ENCODE assay signal across 23 cellular contexts in genomic region chr11:4098026-4098621, GRCh38.
"Had no signal": no experiment of that assay in that cellular context is flagged by ENCODE, and none has a peak within 500 bp of the region (broad histone marks: within the 10 kb centered on the region; RNA-seq: fewer than 3 reads in every experiment).

No MANE protein-coding gene starts in this region.

- H3K27me3 Mint-ChIP-seq: activated B cell treated with CpG ODN at 0.5 μM for 24 hours; activated CD8-positive, alpha-beta T cell treated with anti-CD3 and anti-CD28 coated beads for 36 hours; stimulated activated naive B cell treated with anti-CD40 and anti-IgM and Interleukin-4, amounts not matched to agents 10 μg/mL and 1 μg/mL and 100 μg/mL, for 72 hours had no signal

- H3K9me3 ChIP-seq: adrenal gland, heart right ventricle, left lung, thoracic aorta, upper lobe of left lung had no signal

- DNase-seq: activated B cell treated with CpG ODN at 0.5 μM for 24 hours; activated CD4-positive, alpha-beta T cell treated with anti-CD3 and anti-CD28 coated beads for 48 hours; activated CD8-positive, alpha-beta T cell treated with anti-CD3 and anti-CD28 coated beads for 36 hours; activated effector memory CD4-positive, alpha-beta T cell treated with Interleukin-2 at 50 U/mL for 16 hours; activated naive CD4-positive, alpha-beta T cell treated with anti-CD3 and anti-CD28 coated beads, Interleukin-2, amount 50 U/mL, for 16 hours; activated T-cell treated with anti-CD3 and anti-CD28 coated beads, Interleukin-2, amount 50 U/mL, for 1 hour; adrenal gland; cerebellar nuclear complex; effector CD4-positive, alpha-beta T cell; heart right ventricle; left lung; mammary epithelial cell; midbrain; occipital lobe; posterior cingulate gyrus; retina; stimulated activated naive B cell treated with anti-CD40 and anti-IgM and Interleukin-4, amounts not matched to agents 10 μg/mL and 1 μg/mL and 100 μg/mL, for 72 hours; upper lobe of left lung had no signal

- H3K27ac Mint-ChIP-seq: activated B cell treated with CpG ODN at 0.5 μM for 24 hours; activated CD8-positive, alpha-beta T cell treated with anti-CD3 and anti-CD28 coated beads for 36 hours; stimulated activated naive B cell treated with anti-CD40 and anti-IgM and Interleukin-4, amounts not matched to agents 10 μg/mL and 1 μg/mL and 100 μg/mL, for 72 hours had no signal

- H3K27me3 ChIP-seq: adrenal gland, heart right ventricle, left lung, upper lobe of left lung had no signal

- H3K4me3 ChIP-seq: adrenal gland, heart right ventricle, left lung, thoracic aorta, upper lobe of left lung had no signal

- H3K27ac ChIP-seq: adrenal gland, heart right ventricle, left lung, thoracic aorta, upper lobe of left lung had no signal

- FAIRE-seq: astrocyte, bronchial epithelial cell had no signal

- H3K4me3 Mint-ChIP-seq: activated B cell treated with CpG ODN at 0.5 μM for 24 hours; activated CD8-positive, alpha-beta T cell treated with anti-CD3 and anti-CD28 coated beads for 36 hours; stimulated activated naive B cell treated with anti-CD40 and anti-IgM and Interleukin-4, amounts not matched to agents 10 μg/mL and 1 μg/mL and 100 μg/mL, for 72 hours had no signal

- H3K9me3 Mint-ChIP-seq: activated B cell treated with CpG ODN at 0.5 μM for 24 hours; activated CD8-positive, alpha-beta T cell treated with anti-CD3 and anti-CD28 coated beads for 36 hours; nephron; stimulated activated naive B cell treated with anti-CD40 and anti-IgM and Interleukin-4, amounts not matched to agents 10 μg/mL and 1 μg/mL and 100 μg/mL, for 72 hours had no signal

- ATAC-seq: activated CD8-positive, alpha-beta T cell treated with anti-CD3 and anti-CD28 coated beads for 36 hours; esophagus mucosa; heart right ventricle; left lung; stimulated activated naive B cell treated with anti-CD40 and anti-IgM and Interleukin-4, amounts not matched to agents 10 μg/mL and 1 μg/mL and 100 μg/mL, for 72 hours had no signal
